In the genomic region with DNA sequence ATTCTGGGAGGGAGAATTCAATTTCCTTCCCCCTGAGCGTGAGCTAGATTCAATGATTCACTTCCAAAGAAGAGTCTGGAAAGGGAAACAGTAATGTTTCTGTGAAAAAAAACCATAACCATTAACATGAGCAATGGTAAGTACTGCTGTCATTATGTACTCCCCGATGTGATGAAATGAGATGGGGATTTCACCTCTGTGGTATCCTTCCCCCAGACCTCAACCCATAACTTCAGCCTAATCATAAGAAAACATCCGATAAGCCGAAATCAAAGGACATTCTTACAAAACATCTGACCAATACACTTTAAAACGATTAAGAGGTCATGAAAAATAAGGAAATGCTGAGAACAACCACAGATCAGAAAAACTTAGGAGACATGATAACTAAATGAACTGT, we compare ENCODE assay signal across 12 cellular contexts. TPM values are rescaled to one million over a fixed set of nuclear protein-coding genes. Genes with fewer than 3 reads are reported as not detected.
A peak's percentile ranks its signal among the peaks of the same experiment; 100 is the strongest.
DNase-seq lines count a peak whose midpoint lies in the region; ATAC-seq, FAIRE-seq and TF ChIP-seq lines count a peak whose summit lies in the region.
"Had no signal": no experiment of that assay in that cellular context is flagged by ENCODE, and none has a peak within 500 bp of the region (broad histone marks: within the 10 kb centered on the region; RNA-seq: fewer than 3 reads in every experiment).

No MANE protein-coding gene starts in this region.

- H3K36me3 Mint-ChIP-seq in T-helper 2 cell treated with Interferon-gamma antibody and Interleukin-4, amounts not matched to agents 5 μg/mL and 100 μg/mL, for 36 hours (ENCODE audit: low read depth): peaks cover 8% of the 10 kb centered on the region
- H3K36me3 Mint-ChIP-seq: naive B cell had no signal

- no peak overlapping the region for H3K27ac ChIP-seq in pancreas
- H3K27ac ChIP-seq: WERI-Rb-1 had no signal

- H3K27me3 ChIP-seq in pancreas: no peaks in the 10 kb centered on the region

- H3K27me3 Mint-ChIP-seq in T-helper 2 cell treated with Interferon-gamma antibody and Interleukin-4, amounts not matched to agents 5 μg/mL and 100 μg/mL, for 36 hours (ENCODE audit: low read depth): no peaks in the 10 kb centered on the region
- H3K27me3 Mint-ChIP-seq: naive B cell had no signal

- intact Hi-C loops in pancreas (cut with DNase I): loop anchor here in 1 of 3 donors (10.0 kb wide), 1 partner anchor 108 kb away; no protein-coding TSS in a partner anchor

- no peaks in the 10 kb centered on the region for H3K4me1 ChIP-seq in pancreas

- H3K27ac Mint-ChIP-seq in T-helper 2 cell treated with Interferon-gamma antibody and Interleukin-4, amounts not matched to agents 5 μg/mL and 100 μg/mL, for 36 hours: no peak overlapping the region

- H3K9me3 ChIP-seq in pancreas: no peaks in the 10 kb centered on the region

- peak overlapping the region; percentile 49 for H3K4me3 Mint-ChIP-seq in T-helper 2 cell treated with Interferon-gamma antibody and Interleukin-4, amounts not matched to agents 5 μg/mL and 100 μg/mL, for 36 hours
- H3K4me3 Mint-ChIP-seq: naive B cell had no signal

- TF ChIP-seq CTCF in GM13977 (IDR thresholded peaks at IDR 0.05; ENCODE audit: extremely low read depth, insufficient read depth, missing control alignments): no peak
- TF ChIP-seq CTCF in pancreas (IDR thresholded peaks at IDR 0.05): no peak

- in situ Hi-C loops in GM13977 (cut with MboI; ENCODE audit: low pct_unique_long_range_greater_than_20kb, low sequenced_read_pairs, unreplicated experiment): no loop called here

- H3K36me3 ChIP-seq in pancreas: no peaks in the 10 kb centered on the region

- DNase-seq in GM13977 (ENCODE audit: low spot score) (peak; percentile 37), glomerular visceral epithelial cell (ENCODE audit: extremely low spot score) (peak; percentile 59), pancreas (no peak), cerebellar nuclear complex (lab: John Stamatoyannopoulos, UW) (no peak)
- peak; percentile 38 for DNase-seq in T-helper 2 cell treated with Interferon-gamma antibody and Interleukin-4, amounts not matched to agents 5 μg/mL and 100 μg/mL, for 36 hours (ENCODE audit: low spot score)
- no peak for DNase-seq in activated effector memory CD4-positive, alpha-beta T cell treated with anti-CD3 and anti-CD28 coated beads, Interleukin-2, amount 50 U/mL, for 16 hours
- DNase-seq: NCI-H1930 had no signal

- peak; percentile 53 for ATAC-seq in GM21717 (IDR thresholded peaks at IDR 0.05; ENCODE audit: unreplicated experiment)
- no peak for ATAC-seq in pancreas
- ATAC-seq in HG02973 (IDR thresholded peaks at IDR 0.05; ENCODE audit: unreplicated experiment): no peak

- no peak for FAIRE-seq in pancreas (lab: Jason Lieb, UNC)
- FAIRE-seq: HTR-8/SVneo had no signal

- peaks cover 36% of the 10 kb centered on the region for H3K4me1 Mint-ChIP-seq in T-helper 2 cell treated with Interferon-gamma antibody and Interleukin-4, amounts not matched to agents 5 μg/mL and 100 μg/mL, for 36 hours (ENCODE audit: low read depth)

- WGBS in pancreas, 2 donors: 84 to 88% methylated on average over 5 of the region's 5 CpGs

- no peak overlapping the region for H3K4me3 ChIP-seq in pancreas

- no peaks in the 10 kb centered on the region for H3K9me3 Mint-ChIP-seq in T-helper 2 cell treated with Interferon-gamma antibody and Interleukin-4, amounts not matched to agents 5 μg/mL and 100 μg/mL, for 36 hours
- H3K9me3 Mint-ChIP-seq: naive B cell had no signal

RNA-seq across cellular contexts. Expression of a gene that starts 27.2 kb away (rescaled TPM):
- total RNA-seq in pancreas: 1 to 10 TPM; 2.4 to 3.6 (median 3.2) TPM
- polyA plus RNA-seq in pancreas: 1 to 10 TPM; 3.0 to 4.3 TPM

Comparison
In these comparisons a context has a peak if more than half of its experiments do, and no peak if none do; other contexts are left out.
1. DNase-seq: peak in GM13977 (single experiment), T-helper 2 cell treated with Interferon-gamma antibody and Interleukin-4, amounts not matched to agents 5 μg/mL and 100 μg/mL, for 36 hours (single experiment) and glomerular visceral epithelial cell (single experiment); none in pancreas (0 of 6), cerebellar nuclear complex (0 of 2) and activated effector memory CD4-positive, alpha-beta T cell treated with anti-CD3 and anti-CD28 coated beads, Interleukin-2, amount 50 U/mL, for 16 hours (single experiment).